17 cellular contexts compared by ENCODE assay signal in the genomic region with DNA sequence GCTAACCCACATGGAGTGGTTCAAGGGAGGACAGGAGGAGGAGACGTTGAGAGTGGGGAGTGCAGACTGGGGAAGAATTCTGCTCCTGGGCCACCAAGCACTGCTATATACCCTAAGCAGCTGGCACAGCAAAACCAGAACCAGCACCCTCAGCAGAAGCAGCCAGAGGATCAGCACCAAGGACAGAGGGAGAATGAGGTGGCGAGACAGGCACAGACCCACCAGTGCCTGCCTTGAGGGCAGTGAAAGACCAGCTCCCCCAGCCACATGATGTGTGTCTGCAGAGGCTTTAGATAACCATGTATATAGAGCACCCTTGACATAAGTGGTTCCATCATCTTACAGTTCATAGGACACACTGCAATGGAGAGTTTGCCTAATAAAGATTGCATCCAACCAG.
DNase-seq lines count a peak whose midpoint lies in the region; ATAC-seq, FAIRE-seq and TF ChIP-seq lines count a peak whose summit lies in the region.
"Had no signal": no experiment of that assay in that cellular context is flagged by ENCODE, and none has a peak within 500 bp of the region (broad histone marks: within the 10 kb centered on the region; RNA-seq: fewer than 3 reads in every experiment).

No MANE protein-coding gene starts in this region.

- H2BK15ac ChIP-seq in H9 (ENCODE audit: low read depth, low read length): no peak overlapping the region
- H2BK15ac ChIP-seq in mesendoderm (replicated peaks; ENCODE audit: low read depth): no peak overlapping the region

- no peak overlapping the region for H3K18ac ChIP-seq in H9 (ENCODE audit: insufficient read length, low read depth, low read length)
- no peak overlapping the region for H3K18ac ChIP-seq in mesendoderm (ENCODE audit: low read length)

- peaks cover 11 to 23% of the 10 kb centered on the region in 2 experiments for H3K9me3 Mint-ChIP-seq in H9

- H3K14ac ChIP-seq in H9 (ENCODE audit: insufficient read depth, low read length): no peak overlapping the region

- DNase-seq in A549 (ENCODE audit: low read depth in 1 of 2, low spot score in 1 of 2) (no peak), H9 (peak; percentile 38), astrocyte of the hippocampus (ENCODE audit: low read depth, low spot score) (peak; percentile 7), mesendoderm (peak; percentile 56), NCI-H446 treated with DMSO at 0.1 percent for 48 hours (lab: John Stamatoyannopoulos, UW) (no peak), NCI-H82 treated with DMSO at 0.1 percent for 48 hours (lab: John Stamatoyannopoulos, UW; ENCODE audit: unreplicated experiment) (no peak)
- no peak for DNase-seq in stimulated activated CD4-positive, alpha-beta T cell treated with anti-CD3 and anti-CD28 coated beads, Interleukin-4, amount 100 ng/mL, for 4 hours
- no peak for DNase-seq in effector memory CD4-positive, alpha-beta T cell
- DNase-seq: CD4-positive, alpha-beta memory T cell; GOT3; MV-4-11; NCI-H187; NCI-H226 had no signal

- H3K9me3 ChIP-seq in A549 (no peaks in the 10 kb centered on the region), H9 (ENCODE audit: control insufficient read depth, low read depth, low read length) (peaks cover 6% of the 10 kb centered on the region)
- H3K9me3 ChIP-seq in effector memory CD4-positive, alpha-beta T cell (ENCODE audit: control insufficient read depth, low read length): peaks cover 3% of the 10 kb centered on the region

- H3K23ac ChIP-seq in H9 (ENCODE audit: insufficient read length, low read depth, low read length): no peak overlapping the region
- no peak overlapping the region for H3K23ac ChIP-seq in mesendoderm (ENCODE audit: low read length)

- TF ChIP-seq CTCF in A549 (IDR thresholded peaks at IDR 0.05): no peak
- TF ChIP-seq CTCF in H9 (conservative IDR thresholded peaks at IDR 0.05): no peak

- no peaks in the 10 kb centered on the region for H3K23me2 ChIP-seq in H9 (ENCODE audit: insufficient read length, low read depth, low read length, poor library complexity, severe bottlenecking)

- H3K4me1 ChIP-seq in A549 (no peaks in the 10 kb centered on the region), H9 (ENCODE audit: insufficient read depth, low read length) (no peaks in the 10 kb centered on the region), mesendoderm (ENCODE audit: control insufficient read depth, low read depth, low read length) (peaks cover 3% of the 10 kb centered on the region)
- H3K4me1 ChIP-seq in effector memory CD4-positive, alpha-beta T cell (ENCODE audit: control insufficient read depth, insufficient read depth, low read length, poor library complexity, severe bottlenecking): no peaks in the 10 kb centered on the region
- H3K4me1 ChIP-seq: BLaER1 had no signal

- H2BK12ac ChIP-seq in H9 (ENCODE audit: insufficient read length, low read depth, low read length): no peak overlapping the region

- TF ChIP-seq RAD21 in A549 (conservative IDR thresholded peaks at IDR 0.05 in 1 of 2, IDR thresholded peaks at IDR 0.05 in 1 of 2): no peak

- H3K36me3 Mint-ChIP-seq in H9 (ENCODE audit: insufficient read depth in 1 of 3, low read depth in 3 of 3): peaks cover 10 to 18% (median 10%) of the 10 kb centered on the region in 3 experiments; a peak in 6 of 7 replicates
- H3K36me3 Mint-ChIP-seq: CD4-positive, alpha-beta memory T cell had no signal

- H4K5ac ChIP-seq in H9 (ENCODE audit: insufficient read length, low read depth, low read length) (no peak overlapping the region), mesendoderm (ENCODE audit: low read length) (no peak overlapping the region)

- no peak overlapping the region for H3K27ac Mint-ChIP-seq in H9
- H3K27ac Mint-ChIP-seq: CD4-positive, alpha-beta memory T cell had no signal

- FAIRE-seq in A549 (lab: Jason Lieb, UNC): no peak
- FAIRE-seq: GM12892, GM18507, K562 had no signal

- H3K27me3 ChIP-seq in H9 (ENCODE audit: insufficient read depth, low read length) (no peaks in the 10 kb centered on the region), mesendoderm (ENCODE audit: insufficient read depth, low read length, poor library complexity) (no peaks in the 10 kb centered on the region)
- no peaks in the 10 kb centered on the region for H3K27me3 ChIP-seq in effector memory CD4-positive, alpha-beta T cell (replicated peaks; ENCODE audit: control insufficient read depth, insufficient read depth, low read length, poor library complexity, severe bottlenecking)
- H3K27me3 ChIP-seq: BLaER1 had no signal

- H3K4me3 ChIP-seq in A549 (no peak overlapping the region), mesendoderm (ENCODE audit: low read length) (no peak overlapping the region)
- H3K4me3 ChIP-seq in effector memory CD4-positive, alpha-beta T cell (ENCODE audit: insufficient read depth, low read depth, low read length, poor library complexity, severe bottlenecking): no peak overlapping the region
- H3K4me3 ChIP-seq: BLaER1, K562 had no signal

- no peak overlapping the region for H2BK120ac ChIP-seq in H9 (ENCODE audit: low read depth, low read length, poor library complexity, severe bottlenecking)
- H2BK120ac ChIP-seq in mesendoderm (ENCODE audit: low read depth, low read length): no peak overlapping the region

- no peaks in the 10 kb centered on the region for H3K36me3 ChIP-seq in mesendoderm (ENCODE audit: control insufficient read depth, insufficient read depth, low read length)
- no peaks in the 10 kb centered on the region for H3K36me3 ChIP-seq in effector memory CD4-positive, alpha-beta T cell (ENCODE audit: control insufficient read depth, insufficient read depth, low read length)
- H3K36me3 ChIP-seq: BLaER1 had no signal

- H3K4me2 ChIP-seq in A549 (no peak overlapping the region), H9 (ENCODE audit: insufficient read depth, insufficient read length, low read length) (no peak overlapping the region), mesendoderm (ENCODE audit: low read length) (no peak overlapping the region)
- H3K4me2 ChIP-seq: BLaER1 had no signal

- H3T11ph ChIP-seq in H9 (ENCODE audit: low read length): no peak overlapping the region

- POLR2A ChIA-PET in A549 (lab: Yijun Ruan, JAX): no interaction called here

- H3K27ac ChIP-seq in A549 (no peak overlapping the region), H9 (ENCODE audit: insufficient read length, low read depth, low read length) (no peak overlapping the region), mesendoderm (ENCODE audit: low read depth, low read length) (no peak overlapping the region)
- no peak overlapping the region for H3K27ac ChIP-seq in effector memory CD4-positive, alpha-beta T cell (ENCODE audit: insufficient read depth, low read length, poor library complexity, severe bottlenecking)
- H3K27ac ChIP-seq: BLaER1 had no signal

- no peak for TF ChIP-seq EP300 in A549 (IDR thresholded peaks at IDR 0.05)

- H2BK20ac ChIP-seq in H9 (ENCODE audit: low read depth, low read length, poor library complexity, severe bottlenecking): no peak overlapping the region

- no peaks in the 10 kb centered on the region for H3K27me3 Mint-ChIP-seq in H9 (ENCODE audit: low read depth)
- H3K27me3 Mint-ChIP-seq: CD4-positive, alpha-beta memory T cell had no signal

- no peaks in the 10 kb centered on the region for H4K20me1 ChIP-seq in H9 (ENCODE audit: control insufficient read depth, insufficient read depth, insufficient read length)
- H4K20me1 ChIP-seq: BLaER1 had no signal

- CTCF ChIA-PET in A549 (lab: Yijun Ruan, JAX): no interaction called here

- no peaks in the 10 kb centered on the region for H3K79me1 ChIP-seq in H9 (ENCODE audit: insufficient read depth, low read depth, low read length, poor library complexity, severe bottlenecking)
- H3K79me1 ChIP-seq in mesendoderm (ENCODE audit: low read length): no peaks in the 10 kb centered on the region

- no peak for ATAC-seq in A549
- ATAC-seq: K562 had no signal

- H4K91ac ChIP-seq in H9 (ENCODE audit: insufficient read length, low read depth, low read length): no peak overlapping the region

- H2AFZ ChIP-seq in H9 (ENCODE audit: low read length): no peak overlapping the region

- H3K9ac ChIP-seq in H9 (ENCODE audit: extremely low read depth, insufficient read length, low read length) (no peak overlapping the region), mesendoderm (ENCODE audit: low read length) (no peak overlapping the region)
- H3K9ac ChIP-seq: BLaER1 had no signal

- peaks cover 12 to 13% of the 10 kb centered on the region in 2 experiments for H3K4me1 Mint-ChIP-seq in H9
- H3K4me1 Mint-ChIP-seq: CD4-positive, alpha-beta memory T cell had no signal

- H3K4ac ChIP-seq in H9 (ENCODE audit: low read depth, low read length) (no peak overlapping the region), mesendoderm (ENCODE audit: low read depth, low read length) (no peak overlapping the region)

- TF ChIP-seq POLR2A in A549 (IDR thresholded peaks at IDR 0.05; ENCODE audit: low read length): no peak

- H3K79me2 ChIP-seq in H9 (ENCODE audit: insufficient read depth, low read length): no peaks in the 10 kb centered on the region
- H3K79me2 ChIP-seq in mesendoderm (ENCODE audit: control insufficient read depth, insufficient read depth, low read length): no peaks in the 10 kb centered on the region

- no peak overlapping the region for H3K4me3 Mint-ChIP-seq in H9
- H3K4me3 Mint-ChIP-seq: CD4-positive, alpha-beta memory T cell had no signal

- H2AK5ac ChIP-seq in H9 (ENCODE audit: insufficient read length, low read length): no peak overlapping the region
- no peak overlapping the region for H2AK5ac ChIP-seq in mesendoderm (ENCODE audit: low read length)

- H3K56ac ChIP-seq in H9 (ENCODE audit: insufficient read length, low read depth, low read length) (no peak overlapping the region), mesendoderm (ENCODE audit: low read length) (no peak overlapping the region)

- H2BK5ac ChIP-seq in H9 (ENCODE audit: insufficient read length, low read length) (no peak overlapping the region), mesendoderm (ENCODE audit: low read length) (no peak overlapping the region)

- 9% methylated on average over 1 of the region's 2 CpGs for WGBS in A549 (ENCODE audit: missing lambda C conversion rate)
- no CpG with 5 or more reads among the region's 2 CpGs for WGBS in H9 (ENCODE audit: extremely low coverage, insufficient read length, low lambda C conversion rate)
- no CpG with 5 or more reads among the region's 2 CpGs for WGBS in mesendoderm (ENCODE audit: extremely low coverage, insufficient coverage, low lambda C conversion rate)

- H4K8ac ChIP-seq in H9 (replicated peaks; ENCODE audit: insufficient read length, low read depth, low read length) (no peak overlapping the region), mesendoderm (ENCODE audit: low read depth, low read length) (no peak overlapping the region)

Comparison
In these comparisons a context has a peak if more than half of its experiments do, and no peak if none do; other contexts are left out.
1. DNase-seq: peak in H9 (single experiment), astrocyte of the hippocampus (single experiment) and mesendoderm (single experiment); none in A549 (0 of 2), NCI-H446 treated with DMSO at 0.1 percent for 48 hours (single experiment), NCI-H82 treated with DMSO at 0.1 percent for 48 hours (single experiment), stimulated activated CD4-positive, alpha-beta T cell treated with anti-CD3 and anti-CD28 coated beads, Interleukin-4, amount 100 ng/mL, for 4 hours (0 of 2) and effector memory CD4-positive, alpha-beta T cell (0 of 3).